In the genomic region with DNA sequence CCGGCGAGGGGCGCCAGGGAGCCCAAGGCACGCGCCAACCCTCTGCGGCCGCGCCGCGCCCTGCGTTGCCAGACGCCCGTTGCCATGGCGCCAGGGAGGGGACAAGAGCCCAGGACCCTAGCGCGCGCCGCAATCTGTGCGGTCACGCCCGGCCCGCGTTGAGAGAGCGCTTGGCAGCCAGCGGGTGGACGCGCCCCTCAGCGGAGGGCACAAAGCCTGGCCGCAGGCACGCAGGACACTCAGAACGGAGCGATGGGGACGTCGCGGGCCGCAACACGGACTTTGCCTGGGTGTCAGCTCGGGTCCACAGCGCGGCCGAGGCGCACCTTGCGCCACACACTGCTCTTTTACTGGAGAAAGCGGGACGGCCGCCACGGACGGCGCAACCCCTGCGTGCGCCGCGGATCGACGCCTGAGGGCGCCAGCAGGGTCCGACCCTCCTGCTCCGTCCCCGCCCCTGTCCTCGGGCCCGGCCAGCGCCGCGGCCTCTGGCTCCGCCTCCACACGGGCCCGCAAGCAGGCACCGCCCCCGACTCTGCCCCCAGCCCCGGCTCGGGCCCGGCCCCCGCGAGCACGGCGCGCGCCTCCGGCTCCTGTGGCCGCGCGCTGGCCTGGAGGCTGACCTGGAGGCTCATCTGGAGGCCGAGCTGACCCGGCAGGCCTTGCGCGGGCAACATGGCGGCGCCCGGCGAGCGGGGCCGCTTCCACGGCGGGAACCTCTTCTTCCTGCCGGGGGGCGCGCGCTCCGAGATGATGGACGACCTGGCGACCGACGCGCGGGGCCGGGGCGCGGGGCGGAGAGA, we compare ENCODE assay signal across 8 cellular contexts. TPM values are rescaled to one million over a fixed set of nuclear protein-coding genes. Genes with fewer than 3 reads are reported as not detected.
DNase-seq lines count a peak whose midpoint lies in the region; ATAC-seq and TF ChIP-seq lines count a peak whose summit lies in the region.

A gene (plus strand): TSS at position 650 of the 803 bp plus-strand sequence. CDS start 26 bp downstream, at position 676.

- peaks cover 18% of the 10 kb centered on the region for H3K4me1 Mint-ChIP-seq in activated CD4-positive, alpha-beta T cell treated with anti-CD3 and anti-CD28 coated beads, Interleukin-2, amount 10 ng/mL, durations not matched to agents 7 days and 5 days

- TF ChIP-seq CTCF in lower leg skin (IDR thresholded peaks at IDR 0.05): no peak

- H3K9me3 Mint-ChIP-seq in activated CD4-positive, alpha-beta T cell treated with anti-CD3 and anti-CD28 coated beads, Interleukin-2, amount 10 ng/mL, durations not matched to agents 7 days and 5 days: no peaks in the 10 kb centered on the region

- WGBS in lower leg skin, 2 donors: 0 to 1% methylated on average over 44 to 53 of the region's 109 CpGs

- H3K4me3 ChIP-seq in lower leg skin (ENCODE audit: low read depth, poor library complexity, severe bottlenecking): peak within 1 kb of the TSS; percentile 57

- POLR2A ChIA-PET in activated CD4-positive, alpha-beta T cell treated with anti-CD3 and anti-CD28 coated beads, Interleukin-2, amount 10 ng/mL, durations not matched to agents 7 days and 5 days (lab: Charles Lee): interaction anchor here (0.6 kb wide), 1 partner anchor 19 kb away, joined by 4 read pairs; a partner anchor contains a TSS

- TF ChIP-seq POLR2A in lower leg skin (IDR thresholded peaks at IDR 0.05): no peak

- peaks cover 37% of the 10 kb centered on the region for H3K27me3 Mint-ChIP-seq in activated CD4-positive, alpha-beta T cell treated with anti-CD3 and anti-CD28 coated beads, Interleukin-2, amount 10 ng/mL, durations not matched to agents 7 days and 5 days

- peak; percentile 88 for ATAC-seq in GM19328 (IDR thresholded peaks at IDR 0.05; ENCODE audit: unreplicated experiment)
- ATAC-seq in HG03439 (IDR thresholded peaks at IDR 0.05; ENCODE audit: unreplicated experiment): peak; percentile 73

- DNase-seq in CMK (ENCODE audit: low read depth) (peak; percentile 76), NCI-H510A treated with DMSO at 0.1 percent for 48 hours (lab: John Stamatoyannopoulos, UW) (peak; percentile 74), lower leg skin (ENCODE audit: low spot score in 2 of 2) (peak; percentile 77 to 96)
- DNase-seq in activated CD4-positive, alpha-beta T cell treated with anti-CD3 and anti-CD28 coated beads, Interleukin-2, amount 10 ng/mL, durations not matched to agents 7 days and 5 days: peak; percentile 64
- peak; percentile 36 for DNase-seq in effector CD4-positive, alpha-beta T cell
- DNase-seq in stimulated activated CD8-positive, alpha-beta memory T cell treated with anti-CD3 and anti-CD28 coated beads, Interleukin-12 subunit alpha, Interleukin-12 subunit beta, amount 100 ng/mL, for 4 hours (ENCODE audit: low read depth): peak; percentile 60

- H3K27ac Mint-ChIP-seq in activated CD4-positive, alpha-beta T cell treated with anti-CD3 and anti-CD28 coated beads, Interleukin-2, amount 10 ng/mL, durations not matched to agents 7 days and 5 days: peak within 1 kb of the TSS; percentile 74

- CTCF ChIA-PET in activated CD4-positive, alpha-beta T cell treated with anti-CD3 and anti-CD28 coated beads, Interleukin-2, amount 10 ng/mL, durations not matched to agents 7 days and 5 days (lab: Charles Lee): interaction anchor here (1.0 to 1.4 kb wide), 3 partner anchors 11 to 19 kb away, joined by 3 to 7 read pairs (median 4); a partner anchor contains a TSS

- H3K4me3 Mint-ChIP-seq in activated CD4-positive, alpha-beta T cell treated with anti-CD3 and anti-CD28 coated beads, Interleukin-2, amount 10 ng/mL, durations not matched to agents 7 days and 5 days: peak within 1 kb of the TSS; percentile 80

- H3K36me3 Mint-ChIP-seq in activated CD4-positive, alpha-beta T cell treated with anti-CD3 and anti-CD28 coated beads, Interleukin-2, amount 10 ng/mL, durations not matched to agents 7 days and 5 days (ENCODE audit: low read depth): peaks cover 6% of the 10 kb centered on the region

- intact Hi-C loops in lower leg skin (cut with DNase I; ENCODE audit: low total_unique reads): no loop called here

RNA-seq across cellular contexts. Expression of the gene that starts here (rescaled TPM):
- total RNA-seq in activated CD4-positive, alpha-beta T cell treated with anti-CD3 and anti-CD28 coated beads, Interleukin-2, amount 10 ng/mL, durations not matched to agents 7 days and 5 days: 10 to 100 TPM; 23.8 to 25.2 TPM
- total RNA-seq in lower leg skin: 10 to 100 TPM in 3 of 4 donors, 1 to 10 TPM in 1; 9.7 to 14.4 (median 11.6) TPM

Comparison
In these comparisons a context has a peak if more than half of its experiments do, and no peak if none do; other contexts are left out.
1. Peak in every context shown above with its lines: DNase-seq, ATAC-seq and H3K4me3 ChIP-seq.
2. DNase-seq: peak in every context shown above with its lines; median percentile 86 in lower leg skin; 76 in CMK; 74 in NCI-H510A treated with DMSO at 0.1 percent for 48 hours; 64 in activated CD4-positive, alpha-beta T cell treated with anti-CD3 and anti-CD28 coated beads, Interleukin-2, amount 10 ng/mL, durations not matched to agents 7 days and 5 days; 60 in stimulated activated CD8-positive, alpha-beta memory T cell treated with anti-CD3 and anti-CD28 coated beads, Interleukin-12 subunit alpha, Interleukin-12 subunit beta, amount 100 ng/mL, for 4 hours; 36 in effector CD4-positive, alpha-beta T cell.